10 cellular contexts compared by ENCODE assay signal in genomic region chr2:181374741-181375675, GRCh38.
DNase-seq lines count a peak whose midpoint lies in the region; ATAC-seq and TF ChIP-seq lines count a peak whose summit lies in the region.
"Had no signal": no experiment of that assay in that cellular context is flagged by ENCODE, and none has a peak within 500 bp of the region (broad histone marks: within the 10 kb centered on the region; RNA-seq: fewer than 3 reads in every experiment).

No MANE protein-coding gene starts in this region.

- intact Hi-C loops in left lung (cut with DNase I): no loop called here
- intact Hi-C loops in uterus (cut with DNase I; ENCODE audit: low total_unique reads): no loop called here

- TF ChIP-seq POLR2A in erythroblast (IDR thresholded peaks at IDR 0.05; ENCODE audit: low read length): no peak
- no peak for TF ChIP-seq POLR2A in uterus (IDR thresholded peaks at IDR 0.05)

- no peaks in the 10 kb centered on the region for H3K27me3 ChIP-seq in left lung
- no peaks in the 10 kb centered on the region for H3K27me3 ChIP-seq in uterus

- H3K27ac ChIP-seq in left lung (no peak overlapping the region), uterus (no peak overlapping the region)

- TF ChIP-seq CTCF in GM13977 (IDR thresholded peaks at IDR 0.05; ENCODE audit: extremely low read depth, insufficient read depth, missing control alignments) (no peak), left lung (IDR thresholded peaks at IDR 0.05) (no peak), uterus (IDR thresholded peaks at IDR 0.05) (no peak)

- ATAC-seq in GM21528 (IDR thresholded peaks at IDR 0.05; ENCODE audit: low FRiP score, unreplicated experiment) (peak; percentile 81), HG03432 (IDR thresholded peaks at IDR 0.05; ENCODE audit: unreplicated experiment) (peak; percentile 83), left lung (no peak)
- ATAC-seq: HCT116; naive thymus-derived CD4-positive, alpha-beta T cell had no signal

- no peaks in the 10 kb centered on the region for H3K4me1 ChIP-seq in left lung
- H3K4me1 ChIP-seq in uterus: peaks cover 0 to 3% of the 10 kb centered on the region in 2 donors

- no peak overlapping the region for H3K4me3 ChIP-seq in left lung
- H3K4me3 ChIP-seq in uterus: no peak overlapping the region

- in situ Hi-C loops in GM13977 (cut with MboI; ENCODE audit: low pct_unique_long_range_greater_than_20kb, low sequenced_read_pairs, unreplicated experiment): no loop called here

- DNase-seq in GM13977 (ENCODE audit: low spot score) (peak; percentile 7), erythroblast (lab: John Stamatoyannopoulos, UW) (peak; percentile 19 to 21), left lung (no peak), uterus (no peak), cortex of kidney (lab: John Stamatoyannopoulos, UW) (no peak)
- DNase-seq in activated T-cell treated with anti-CD3 and anti-CD28 coated beads, Interleukin-2, amount 50 U/mL, for 48 hours: no peak
- DNase-seq: naive thymus-derived CD4-positive, alpha-beta T cell had no signal

- H3K9me3 ChIP-seq in left lung (no peaks in the 10 kb centered on the region), uterus (no peaks in the 10 kb centered on the region)

- no peaks in the 10 kb centered on the region for H3K36me3 ChIP-seq in left lung
- H3K36me3 ChIP-seq in uterus: no peaks in the 10 kb centered on the region

Comparison
In these comparisons a context has a peak if more than half of its experiments do, and no peak if none do; other contexts are left out.
1. DNase-seq: peak in GM13977 (single experiment) and erythroblast (2 of 2); none in left lung (0 of 2), activated T-cell treated with anti-CD3 and anti-CD28 coated beads, Interleukin-2, amount 50 U/mL, for 48 hours (0 of 2), uterus (0 of 2) and cortex of kidney (single experiment).